Comparison of ENCODE assay signal across 25 cellular contexts in the genomic region with DNA sequence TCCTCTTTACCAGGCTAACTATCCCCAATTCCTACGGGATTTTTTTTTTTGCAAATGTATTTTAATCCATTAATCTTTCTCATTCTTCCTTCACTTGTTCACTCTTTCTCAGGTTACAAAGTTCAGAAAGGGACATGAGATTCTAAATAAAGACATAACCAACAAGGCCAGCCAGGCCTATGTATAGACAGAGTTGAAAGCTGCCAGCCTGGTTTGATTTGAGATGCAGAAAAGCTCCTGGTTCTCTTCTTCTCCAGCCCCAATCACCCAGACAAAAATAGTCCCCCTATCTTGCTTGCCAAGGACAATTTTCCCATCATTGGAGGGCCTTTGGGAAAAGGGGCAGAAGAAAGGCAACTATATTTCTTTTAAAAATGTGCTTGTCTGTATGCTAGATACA.
A peak's percentile ranks its signal among the peaks of the same experiment; 100 is the strongest.
DNase-seq lines count a peak whose midpoint lies in the region; ATAC-seq and TF ChIP-seq lines count a peak whose summit lies in the region.
"Had no signal": no experiment of that assay in that cellular context is flagged by ENCODE, and none has a peak within 500 bp of the region (broad histone marks: within the 10 kb centered on the region; RNA-seq: fewer than 3 reads in every experiment).

No MANE protein-coding gene starts in this region.

- DNase-seq in coronary artery (ENCODE audit: low spot score) (no peak), left cardiac atrium (no peak), myocyte (ENCODE audit: low read depth) (peak; percentile 26), thoracic aorta (ENCODE audit: low spot score) (no peak), sciatic nerve (ENCODE audit: low spot score) (no peak), GDM1 (lab: John Stamatoyannopoulos, UW) (no peak), iPS-NIHi11 (ENCODE audit: low spot score) (no peak)
- DNase-seq: AML-193; CD4-positive, alpha-beta T cell; GOT3; MM.1S; NCI-H1694; NCI-H2029 treated with DMSO at 0.1 percent for 48 hours; NCI-H226; NCI-H510A; SIG-M5 had no signal

- H3K4me1 ChIP-seq in thoracic aorta (ENCODE audit: control insufficient read depth in 1 of 2, low read depth in 2 of 2), result peaks cover 16 to 42% of the 10 kb centered on the region in 2 donors
- H3K4me1 ChIP-seq: A549; BLaER1 treated with 17β-estradiol and CSF1 and Interleukin-3, amounts not matched to agents 10 nM and 100 nM had no signal

- H3K4me3 ChIP-seq in coronary artery (no peak overlapping the region), thoracic aorta (no peak overlapping the region)
- H3K4me3 ChIP-seq: A549; BLaER1 treated with 17β-estradiol and CSF1 and Interleukin-3, amounts not matched to agents 10 nM and 100 nM; SK-N-MC had no signal

- peak; percentile 64 to 86 for ATAC-seq in left cardiac atrium
- ATAC-seq in thoracic aorta (ENCODE audit: insufficient number of reproducible peaks, low FRiP score, low read depth), result no peak
- ATAC-seq in sciatic nerve, result no peak
- ATAC-seq in HG02885 (IDR thresholded peaks at IDR 0.05; ENCODE audit: poor library complexity, unreplicated experiment), result no peak
- ATAC-seq: A549, HCT116, Panc1 had no signal

- no peaks in the 10 kb centered on the region for H3K27me3 ChIP-seq in thoracic aorta (replicated peaks; ENCODE audit: insufficient read depth)
- H3K27me3 ChIP-seq: BLaER1 treated with 17β-estradiol and CSF1 and Interleukin-3, amounts not matched to agents 10 nM and 100 nM had no signal

- H3K9me3 ChIP-seq in thoracic aorta, result no peaks in the 10 kb centered on the region
- H3K9me3 ChIP-seq: A549; BLaER1 treated with 17β-estradiol and CSF1 and Interleukin-3, amounts not matched to agents 10 nM and 100 nM had no signal

- intact Hi-C loops in left cardiac atrium (cut with DNase I), result loop anchor here in 1 of 2 donors (10.0 kb wide), 1 partner anchor 50 kb away; no protein-coding TSS in a partner anchor
- intact Hi-C loops in sciatic nerve (cut with DNase I), result no loop called here

- TF ChIP-seq CTCF in coronary artery (IDR thresholded peaks at IDR 0.05) (no peak), thoracic aorta (IDR thresholded peaks at IDR 0.05) (no peak)

- H3K36me3 ChIP-seq in thoracic aorta, result no peaks in the 10 kb centered on the region
- H3K36me3 ChIP-seq: BLaER1 treated with 17β-estradiol and CSF1 and Interleukin-3, amounts not matched to agents 10 nM and 100 nM had no signal

- H3K27ac ChIP-seq in coronary artery, result peak overlapping the region; percentile 53 to 82
- peak overlapping the region; percentile 55 to 57 for H3K27ac ChIP-seq in thoracic aorta
- H3K27ac ChIP-seq: A549; BLaER1 treated with 17β-estradiol and CSF1 and Interleukin-3, amounts not matched to agents 10 nM and 100 nM; HL-60; KMS-11; RWPE1; SK-N-MC had no signal

Comparison
In these comparisons a context has a peak if more than half of its experiments do, and no peak if none do; other contexts are left out.
1. ATAC-seq: peak in left cardiac atrium (2 of 2); none in thoracic aorta (single experiment), sciatic nerve (single experiment) and HG02885 (single experiment).